Comparison of ENCODE assay signal across 8 cellular contexts in genomic region chr2:55419236-55419513, GRCh38. TPM values are rescaled to one million over a fixed set of nuclear protein-coding genes. Genes with fewer than 3 reads are reported as not detected.
DNase-seq lines count a peak whose midpoint lies in the region; ATAC-seq and TF ChIP-seq lines count a peak whose summit lies in the region.

No MANE protein-coding gene starts in this region.

- H3K9me3 Mint-ChIP-seq in activated naive CD8-positive, alpha-beta T cell treated with anti-CD3 and anti-CD28 coated beads for 36 hours: no peaks in the 10 kb centered on the region

- H3K9me3 ChIP-seq in Loucy (ENCODE audit: insufficient read depth, low read depth, low read length): no peaks in the 10 kb centered on the region
- H3K9me3 ChIP-seq in psoas muscle: no peaks in the 10 kb centered on the region

- H3K9me2 ChIP-seq in Loucy (replicated peaks; ENCODE audit: low read depth, low read length): no peaks in the 10 kb centered on the region

- peak overlapping the region; percentile 89 for H3K9ac ChIP-seq in Loucy (ENCODE audit: low read depth, low read length, poor library complexity, severe bottlenecking)

- H3K4me2 ChIP-seq in Loucy (ENCODE audit: low read depth, low read length, poor library complexity, severe bottlenecking): peak overlapping the region; percentile 80

- peak; percentile 17 for ATAC-seq in left ventricle myocardium superior
- peak; percentile 7 to 34 (median 16) for ATAC-seq in psoas muscle
- ATAC-seq in HG02798 (IDR thresholded peaks at IDR 0.05; ENCODE audit: poor library complexity, unreplicated experiment): no peak
- no peak for ATAC-seq in GM21367 (IDR thresholded peaks at IDR 0.05; ENCODE audit: unreplicated experiment)

- no peak for TF ChIP-seq CTCF in Loucy (conservative IDR thresholded peaks at IDR 0.05; ENCODE audit: low read length)
- TF ChIP-seq CTCF in psoas muscle (IDR thresholded peaks at IDR 0.05): no peak

- DNase-seq in activated gamma-delta T cell treated with anti-CD3 and anti-CD28 coated beads, Interleukin-2, amount 50 U/mL, for 16 hours (ENCODE audit: low read depth): peak; percentile 1
- DNase-seq in activated gamma-delta T cell treated with Interleukin-2 at 50 U/mL for 16 hours (no peak), left ventricle myocardium superior (no peak), psoas muscle (peak; percentile 17 to 57)
- peak; percentile 16 for DNase-seq in activated naive CD8-positive, alpha-beta T cell treated with anti-CD3 and anti-CD28 coated beads for 36 hours

- H3K36me3 ChIP-seq in Loucy (ENCODE audit: insufficient read depth, low read length) (no peaks in the 10 kb centered on the region), psoas muscle (ENCODE audit: insufficient read depth in 1 of 2, low read depth in 1 of 2) (no peaks in the 10 kb centered on the region)

- peaks cover 17% of the 10 kb centered on the region for H3K27me3 Mint-ChIP-seq in activated naive CD8-positive, alpha-beta T cell treated with anti-CD3 and anti-CD28 coated beads for 36 hours

- peaks cover 34% of the 10 kb centered on the region for H3K4me1 Mint-ChIP-seq in activated naive CD8-positive, alpha-beta T cell treated with anti-CD3 and anti-CD28 coated beads for 36 hours

- peaks cover 65% of the 10 kb centered on the region for H3K79me2 ChIP-seq in Loucy (ENCODE audit: insufficient read depth, low read length)

- peaks cover 42% of the 10 kb centered on the region for H4K20me1 ChIP-seq in Loucy (ENCODE audit: insufficient read depth, low read length, poor library complexity, severe bottlenecking)

- WGBS in psoas muscle, 3 donors: 0 to 1% (median 1%) methylated on average over 14 of the region's 14 CpGs

- H2AFZ ChIP-seq in Loucy (ENCODE audit: low read length): peak overlapping the region; percentile 91

- no peaks in the 10 kb centered on the region for H3F3A ChIP-seq in Loucy (ENCODE audit: low read depth)

- H3K27ac ChIP-seq in psoas muscle: peak overlapping the region; percentile 87

- peak overlapping the region; percentile 88 for H3K4me3 Mint-ChIP-seq in activated naive CD8-positive, alpha-beta T cell treated with anti-CD3 and anti-CD28 coated beads for 36 hours

- H3K27me3 ChIP-seq in Loucy (ENCODE audit: insufficient read depth, low read length, poor library complexity, severe bottlenecking) (no peaks in the 10 kb centered on the region), psoas muscle (ENCODE audit: insufficient read depth in 3 of 3, low read length in 2 of 3) (no peaks in the 10 kb centered on the region)

- H3K4me1 ChIP-seq in Loucy (ENCODE audit: insufficient read depth, low read length, poor library complexity, severe bottlenecking) (peaks cover 37% of the 10 kb centered on the region), psoas muscle (peaks cover 13% of the 10 kb centered on the region)

- H3K27ac Mint-ChIP-seq in activated naive CD8-positive, alpha-beta T cell treated with anti-CD3 and anti-CD28 coated beads for 36 hours: peak overlapping the region; percentile 75

- H3K4me3 ChIP-seq in Loucy (ENCODE audit: low read length, poor library complexity, severe bottlenecking) (peak overlapping the region; percentile 84), psoas muscle (peak overlapping the region; percentile 89)

- no peaks in the 10 kb centered on the region for H3K36me3 Mint-ChIP-seq in activated naive CD8-positive, alpha-beta T cell treated with anti-CD3 and anti-CD28 coated beads for 36 hours

- intact Hi-C loops in left ventricle myocardium superior (cut with micrococcal nuclease): no loop called here
- intact Hi-C loops in psoas muscle (cut with DNase I): loop anchor here (1.0 to 10.0 kb wide), 4 partner anchors 54 to 198 kb away; partner anchors contain the start of gene PPP4R3B (in 1 of the 2)

RNA-seq across cellular contexts. Expression of gene CCDC88A, which starts 0.5 kb away (rescaled TPM):
- total RNA-seq in activated naive CD8-positive, alpha-beta T cell treated with anti-CD3 and anti-CD28 coated beads for 36 hours: 10 to 100 TPM; 14.0 to 14.4 TPM
- total RNA-seq in left ventricle myocardium superior: 15.8 TPM
- total RNA-seq in psoas muscle: 10 to 100 TPM; 12.3 to 21.4 (median 16.8) TPM
- 1 to 10 TPM; 4.7 to 8.9 (median 5.6) TPM for polyA plus RNA-seq in psoas muscle

Comparison
In these comparisons a context has a peak if more than half of its experiments do, and no peak if none do; other contexts are left out.
1. DNase-seq: peak in activated gamma-delta T cell treated with anti-CD3 and anti-CD28 coated beads, Interleukin-2, amount 50 U/mL, for 16 hours (single experiment), activated naive CD8-positive, alpha-beta T cell treated with anti-CD3 and anti-CD28 coated beads for 36 hours (single experiment) and psoas muscle (2 of 2); none in activated gamma-delta T cell treated with Interleukin-2 at 50 U/mL for 16 hours (single experiment) and left ventricle myocardium superior (single experiment).
2. ATAC-seq: peak in left ventricle myocardium superior (single experiment) and psoas muscle (4 of 4); none in HG02798 (single experiment) and GM21367 (single experiment).